ENCODE assay signal across 7 cellular contexts in the genomic region with DNA sequence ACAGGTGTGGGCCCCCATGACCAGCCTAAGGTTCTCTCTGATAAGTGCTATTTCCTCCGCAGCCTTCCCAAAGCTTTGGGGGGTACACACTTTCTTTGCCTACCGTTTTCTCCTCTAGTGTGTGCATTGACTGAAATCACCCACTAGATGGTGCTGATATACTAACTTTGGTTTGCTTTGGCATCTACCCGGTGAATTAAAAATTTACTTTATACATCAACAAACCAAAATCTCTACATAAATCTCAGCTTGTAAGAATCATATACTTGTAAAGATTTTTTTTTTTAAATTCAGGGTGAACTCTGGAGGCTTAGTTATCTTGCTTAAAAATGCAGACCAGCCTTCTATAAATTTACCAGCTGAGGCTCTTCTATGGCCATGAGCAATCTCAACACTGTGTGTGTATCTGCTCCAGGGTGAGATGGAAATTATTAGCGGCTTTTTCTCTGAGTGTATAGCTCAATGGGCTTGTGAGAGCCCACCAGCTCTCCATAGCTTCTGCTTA.
DNase-seq lines count a peak whose midpoint lies in the region; ATAC-seq and TF ChIP-seq lines count a peak whose summit lies in the region.

No MANE protein-coding gene starts in this region.

- 7% methylated on average over 4 of the region's 4 CpGs for WGBS in esophagus muscularis mucosa

- TF ChIP-seq CTCF in GM12864 (IDR thresholded peaks at IDR 0.05; ENCODE audit: low read depth, low read length, missing control alignments) (peak; percentile 63), Peyer's patch (IDR thresholded peaks at IDR 0.05) (peak in 5 of 6 experiments; percentile 23 to 69 (median 61)), esophagus muscularis mucosa (IDR thresholded peaks at IDR 0.05) (peak; percentile 71 to 81 (median 73)), osteocyte (IDR thresholded peaks at IDR 0.05) (peak; percentile 86)

- peaks cover 2% of the 10 kb centered on the region for H3K36me3 Mint-ChIP-seq in osteocyte (ENCODE audit: unreplicated experiment)
- H3K36me3 Mint-ChIP-seq in activated naive CD8-positive, alpha-beta T cell treated with anti-CD3 and anti-CD28 coated beads, Interleukin-2, amount 50 U/mL, for 24 hours (ENCODE audit: low read depth) = no peaks in the 10 kb centered on the region

- peak; percentile 1 for DNase-seq in GM12864 (ENCODE audit: low read depth)
- no peak for DNase-seq in Peyer's patch
- no peak for DNase-seq in esophagus muscularis mucosa (ENCODE audit: extremely low spot score)
- no peak for DNase-seq in osteocyte (ENCODE audit: extremely low spot score, unreplicated experiment)
- no peak for DNase-seq in activated naive CD8-positive, alpha-beta T cell treated with anti-CD3 and anti-CD28 coated beads, Interleukin-2, amount 50 U/mL, for 24 hours

- H3K27ac ChIP-seq in Peyer's patch = no peak overlapping the region
- no peak overlapping the region for H3K27ac ChIP-seq in esophagus muscularis mucosa (replicated peaks in 1 of 4)

- no peaks in the 10 kb centered on the region for H3K9me3 ChIP-seq in Peyer's patch
- peaks cover 0 to 7% (median 3%) of the 10 kb centered on the region in 4 donors for H3K9me3 ChIP-seq in esophagus muscularis mucosa

- no peak for TF ChIP-seq EP300 in esophagus muscularis mucosa (IDR thresholded peaks at IDR 0.05)

- ATAC-seq in HG03103 (IDR thresholded peaks at IDR 0.05; ENCODE audit: low read depth, unreplicated experiment) = peak; percentile 57
- no peak for ATAC-seq in HG02610 (IDR thresholded peaks at IDR 0.05; ENCODE audit: unreplicated experiment)
- ATAC-seq in activated naive CD8-positive, alpha-beta T cell treated with anti-CD3 and anti-CD28 coated beads, Interleukin-2, amount 50 U/mL, for 24 hours = no peak

- peaks cover 7% of the 10 kb centered on the region for H3K9me3 Mint-ChIP-seq in osteocyte (ENCODE audit: unreplicated experiment)
- H3K9me3 Mint-ChIP-seq in activated naive CD8-positive, alpha-beta T cell treated with anti-CD3 and anti-CD28 coated beads, Interleukin-2, amount 50 U/mL, for 24 hours = no peaks in the 10 kb centered on the region

- intact Hi-C loops in esophagus muscularis mucosa (cut with DNase I) = loop anchor here (2.0 to 5.0 kb wide), 3 partner anchors 559 to 1069 kb away; a partner anchor contains a TSS

- H3K27me3 ChIP-seq in Peyer's patch (no peaks in the 10 kb centered on the region), esophagus muscularis mucosa (peaks cover 0 to 7% (median 0%) of the 10 kb centered on the region in 4 donors)

- H3K4me1 ChIP-seq in Peyer's patch (no peaks in the 10 kb centered on the region), esophagus muscularis mucosa (peaks cover 0 to 7% (median 3%) of the 10 kb centered on the region in 4 donors)

- no peak overlapping the region for H3K4me3 ChIP-seq in GM12864 (ENCODE audit: low read depth, low read length)
- H3K4me3 ChIP-seq in Peyer's patch = no peak overlapping the region
- no peak overlapping the region for H3K4me3 ChIP-seq in esophagus muscularis mucosa

- no peak overlapping the region for H3K4me3 Mint-ChIP-seq in osteocyte (ENCODE audit: unreplicated experiment)
- H3K4me3 Mint-ChIP-seq in activated naive CD8-positive, alpha-beta T cell treated with anti-CD3 and anti-CD28 coated beads, Interleukin-2, amount 50 U/mL, for 24 hours = no peak overlapping the region

- H3K4me1 Mint-ChIP-seq in osteocyte (ENCODE audit: unreplicated experiment) = peaks cover 69% of the 10 kb centered on the region
- no peaks in the 10 kb centered on the region for H3K4me1 Mint-ChIP-seq in activated naive CD8-positive, alpha-beta T cell treated with anti-CD3 and anti-CD28 coated beads, Interleukin-2, amount 50 U/mL, for 24 hours

- H3K27ac Mint-ChIP-seq in osteocyte (ENCODE audit: unreplicated experiment) = peak overlapping the region; percentile 92
- H3K27ac Mint-ChIP-seq in activated naive CD8-positive, alpha-beta T cell treated with anti-CD3 and anti-CD28 coated beads, Interleukin-2, amount 50 U/mL, for 24 hours = no peak overlapping the region

- no peaks in the 10 kb centered on the region for H3K27me3 Mint-ChIP-seq in osteocyte (ENCODE audit: unreplicated experiment)
- peaks cover 25% of the 10 kb centered on the region for H3K27me3 Mint-ChIP-seq in activated naive CD8-positive, alpha-beta T cell treated with anti-CD3 and anti-CD28 coated beads, Interleukin-2, amount 50 U/mL, for 24 hours

- no peaks in the 10 kb centered on the region for H3K36me3 ChIP-seq in Peyer's patch
- no peaks in the 10 kb centered on the region for H3K36me3 ChIP-seq in esophagus muscularis mucosa

- no peak for TF ChIP-seq POLR2A in Peyer's patch (IDR thresholded peaks at IDR 0.05)
- TF ChIP-seq POLR2A in esophagus muscularis mucosa (IDR thresholded peaks at IDR 0.05; ENCODE audit: low read depth) = no peak
